8 cellular contexts compared by ENCODE assay signal in the genomic region with DNA sequence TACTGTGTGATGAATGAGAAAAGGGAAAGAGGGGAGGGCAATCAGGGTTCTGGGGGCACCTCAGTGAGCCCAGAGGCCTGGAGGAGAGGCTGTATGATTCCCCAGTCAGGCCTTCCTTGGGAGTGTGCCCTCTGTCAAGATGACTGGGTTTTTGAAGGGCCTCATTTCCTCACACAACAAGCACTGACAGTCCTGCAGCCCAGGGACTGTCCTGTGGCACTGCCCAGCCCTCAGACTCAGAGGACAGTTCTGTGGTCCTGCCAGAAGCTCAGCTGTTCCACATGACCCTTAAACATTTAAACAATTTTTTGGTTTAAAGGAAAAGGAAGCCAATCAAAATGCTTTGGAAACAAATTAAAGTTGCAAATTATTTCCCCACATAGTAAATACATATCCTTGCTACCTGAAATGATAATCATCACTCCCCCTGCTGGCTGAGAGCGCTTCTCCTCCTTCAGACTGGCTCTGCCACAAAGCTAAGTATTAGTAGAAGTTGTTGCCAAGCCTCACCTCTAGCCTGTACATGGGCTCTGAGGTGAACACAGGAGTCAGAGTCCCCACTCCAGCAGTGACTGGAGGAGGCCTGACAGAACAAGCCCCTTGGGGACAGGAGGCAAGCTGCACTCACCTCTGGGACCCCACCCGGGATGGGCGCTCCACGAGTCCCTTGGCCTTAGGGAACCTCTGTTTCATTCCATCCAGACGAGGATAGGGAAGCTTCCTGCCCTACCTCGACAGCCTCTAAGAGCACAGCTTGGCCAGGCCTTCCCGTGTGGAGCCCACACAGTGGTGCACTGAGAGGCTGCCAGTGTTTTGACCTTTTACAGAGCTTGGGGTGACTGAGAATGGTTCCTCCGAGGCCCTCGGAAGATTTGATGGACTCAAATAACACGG.
A peak's percentile ranks its signal among the peaks of the same experiment; 100 is the strongest.
DNase-seq lines count a peak whose midpoint lies in the region; ATAC-seq and TF ChIP-seq lines count a peak whose summit lies in the region.

No MANE protein-coding gene starts in this region.

- H3K9me3 ChIP-seq in Panc1 (ENCODE audit: control insufficient read depth, insufficient read depth, low read depth, low read length) (peaks cover 10% of the 10 kb centered on the region; the same call in 1 of the 2 replicates), tibial nerve (peaks cover 0 to 21% (median 0%) of the 10 kb centered on the region in 4 donors)

- no peaks in the 10 kb centered on the region for H3K4me1 ChIP-seq in Panc1 (ENCODE audit: control insufficient read depth, insufficient read depth, low read length)
- peaks cover 0 to 6% (median 0%) of the 10 kb centered on the region in 4 donors for H3K4me1 ChIP-seq in tibial nerve

- CTCF ChIA-PET in Panc1 (lab: Charles Lee) = interaction anchor here (0.7 to 2.0 kb wide), 3 partner anchors 89 to 366 kb away, joined by 3 to 8 read pairs (median 3); no protein-coding TSS in a partner anchor

- peaks cover 48% of the 10 kb centered on the region for H3K36me3 Mint-ChIP-seq in brain

- TF ChIP-seq POLR2A in tibial nerve (IDR thresholded peaks at IDR 0.05) = no peak

- H3K4me3 ChIP-seq in Panc1 (ENCODE audit: low read depth in 2 of 2, low read length in 2 of 2) = no peak overlapping the region
- H3K4me3 ChIP-seq in tibial nerve = no peak overlapping the region

- H3K4me3 Mint-ChIP-seq in brain = no peak overlapping the region

- peaks cover 3% of the 10 kb centered on the region for H3K27me3 Mint-ChIP-seq in brain

- ATAC-seq in Panc1 (peak; percentile 93), HG02798 (IDR thresholded peaks at IDR 0.05; ENCODE audit: poor library complexity, unreplicated experiment) (no peak), HG03439 (IDR thresholded peaks at IDR 0.05; ENCODE audit: unreplicated experiment) (no peak)

- TF ChIP-seq CTCF in GM12872 (IDR thresholded peaks at IDR 0.05; ENCODE audit: insufficient read depth, low read depth, low read length) (peak; percentile 49), Panc1 (IDR thresholded peaks at IDR 0.05) (peak; percentile 64), brain (conservative IDR thresholded peaks at IDR 0.05) (peak; percentile 60 to 72), tibial nerve (IDR thresholded peaks at IDR 0.05) (peak in 4 of 5 experiments; percentile 34 to 56 (median 39))

- POLR2A ChIA-PET in Panc1 (lab: Charles Lee) = no interaction called here

- peaks cover 9% of the 10 kb centered on the region for H3K4me1 Mint-ChIP-seq in brain

- DNase-seq in AG20443 (ENCODE audit: low spot score) (peak; percentile 56), Panc1 (ENCODE audit: low read depth, low spot score) (no peak), kidney tubule cell (ENCODE audit: low spot score) (peak; percentile 41), tibial nerve (ENCODE audit: low spot score in 2 of 2) (peak in 1 of 2 donors; percentile 78)

- H3K9me3 Mint-ChIP-seq in brain = peaks cover 17 to 25% (median 19%) of the 10 kb centered on the region in 5 experiments

- no peaks in the 10 kb centered on the region for H3K36me3 ChIP-seq in Panc1 (ENCODE audit: control insufficient read depth, insufficient read depth, low read length)
- H3K36me3 ChIP-seq in tibial nerve = peaks cover 0 to 62% (median 9%) of the 10 kb centered on the region in 3 donors

- in situ Hi-C loops in Panc1 (cut with HindIII; ENCODE audit: low pct_unique_long_range_greater_than_20kb, low sequenced_read_pairs) = no loop called here

- BruUV-seq in Panc1 (replicated peaks; lab: Mats Ljungman, UMichigan) = no TSS peak

- no peak for TF ChIP-seq EP300 in tibial nerve (IDR thresholded peaks at IDR 0.05)

- intact Hi-C loops in Panc1 (cut with micrococcal nuclease; ENCODE audit: unreplicated experiment) = no loop called here

- 59 to 68% methylated on average over 10 of the region's 10 CpGs for WGBS in tibial nerve, 2 donors

- H3K27ac ChIP-seq in Panc1 (ENCODE audit: low read length) (no peak overlapping the region), tibial nerve (peak overlapping the region in 1 of 4 donors; percentile 23)

- peak overlapping the region in 1 of 5 experiments; percentile 31 for H3K27ac Mint-ChIP-seq in brain

- H3K27me3 ChIP-seq in Panc1 (ENCODE audit: control insufficient read depth, insufficient read depth, low read length) = no peaks in the 10 kb centered on the region
- H3K27me3 ChIP-seq in tibial nerve = no peaks in the 10 kb centered on the region
